8 cellular contexts compared by ENCODE assay signal in the genomic region with DNA sequence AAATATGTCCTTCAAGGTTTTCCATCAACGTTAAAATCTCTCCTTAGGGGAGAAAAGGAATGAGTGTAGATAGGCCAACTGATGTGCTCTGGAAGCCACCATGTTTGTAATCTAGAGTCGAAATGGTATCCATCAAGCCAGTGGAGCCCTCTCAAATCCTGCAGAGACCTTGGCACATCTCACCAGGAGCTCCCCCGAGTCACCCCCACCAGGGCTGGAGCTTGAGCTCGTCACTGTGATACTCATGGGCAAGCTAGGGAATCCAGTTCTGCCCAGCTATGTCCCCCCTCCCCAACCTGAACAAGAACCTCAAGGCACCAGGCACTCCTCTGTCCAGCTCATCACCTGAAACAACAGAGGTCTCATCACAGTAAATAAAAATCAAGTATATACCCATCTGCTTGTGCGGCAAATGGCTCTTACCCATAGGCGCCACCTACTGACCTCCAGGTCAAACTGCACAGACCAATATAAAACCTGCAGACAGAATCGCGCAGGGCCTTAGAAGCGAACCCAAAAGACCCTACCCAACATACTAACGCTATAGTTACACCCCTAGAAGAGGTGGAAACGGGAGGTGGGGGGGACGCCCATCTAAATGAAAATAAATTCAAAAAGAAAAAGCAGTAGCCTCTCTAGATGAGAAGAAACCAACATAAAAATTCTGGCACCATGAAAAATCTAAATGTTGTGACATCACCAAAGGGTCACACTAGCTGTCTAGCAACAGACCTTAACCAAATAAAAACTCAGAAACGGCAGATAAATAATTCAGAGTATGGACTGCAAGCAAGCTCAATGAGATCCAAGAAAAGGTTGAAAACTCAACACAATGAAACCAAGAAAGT.
DNase-seq lines count a peak whose midpoint lies in the region; ATAC-seq and TF ChIP-seq lines count a peak whose summit lies in the region.

No MANE protein-coding gene starts in this region.

- 56 to 60% methylated on average over 13 of the region's 13 CpGs for WGBS in body of pancreas, 2 donors

- peak in 4 of 7 experiments; percentile 22 to 27 (median 26) for TF ChIP-seq CTCF in body of pancreas (IDR thresholded peaks at IDR 0.05)
- peak; percentile 56 for TF ChIP-seq CTCF in neural crest cell (conservative IDR thresholded peaks at IDR 0.05)

- intact Hi-C loops in body of pancreas (cut with DNase I), result no loop called here

- H3K27me3 Mint-ChIP-seq in neural crest cell (ENCODE audit: low read depth), result no peaks in the 10 kb centered on the region

- no peaks in the 10 kb centered on the region for H3K9me3 ChIP-seq in body of pancreas

- H3K36me3 ChIP-seq in body of pancreas (replicated peaks in 1 of 2; ENCODE audit: insufficient read depth in 1 of 2, low read depth in 2 of 2), result no peaks in the 10 kb centered on the region

- ATAC-seq in GM21619 (IDR thresholded peaks at IDR 0.05; ENCODE audit: unreplicated experiment) (peak; percentile 53), body of pancreas (no peak), HG03196 (IDR thresholded peaks at IDR 0.05; ENCODE audit: unreplicated experiment) (no peak)

- TF ChIP-seq POLR2A in body of pancreas (IDR thresholded peaks at IDR 0.05), result no peak

- no peaks in the 10 kb centered on the region for H3K4me1 Mint-ChIP-seq in neural crest cell

- no peak overlapping the region for H3K27ac ChIP-seq in body of pancreas

- DNase-seq in EL (peak; percentile 28), NCI-H446 treated with DMSO at 0.1 percent for 48 hours (lab: John Stamatoyannopoulos, UW) (peak; percentile 47), body of pancreas (peak in 1 of 4 donors; percentile 7), neural crest cell (ENCODE audit: low read depth, low spot score) (peak; percentile 8), NCI-H1694 treated with DMSO at 0.1 percent for 48 hours (lab: John Stamatoyannopoulos, UW) (no peak), NCI-H2107 treated with DMSO at 0.1 percent for 48 hours (lab: John Stamatoyannopoulos, UW; ENCODE audit: unreplicated experiment) (no peak)

- no peak overlapping the region for H3K4me3 ChIP-seq in body of pancreas

- H3K9me3 Mint-ChIP-seq in neural crest cell, result peaks cover 15% of the 10 kb centered on the region

- no peak overlapping the region for H3K4me3 Mint-ChIP-seq in neural crest cell

- no peak overlapping the region for H3K27ac Mint-ChIP-seq in neural crest cell (ENCODE audit: unreplicated experiment)

- no peaks in the 10 kb centered on the region for H3K4me1 ChIP-seq in body of pancreas

- peaks cover 22% of the 10 kb centered on the region for H3K36me3 Mint-ChIP-seq in neural crest cell (ENCODE audit: low read depth)

- H3K27me3 ChIP-seq in body of pancreas, result no peaks in the 10 kb centered on the region

Comparison
In these comparisons a context has a peak if more than half of its experiments do, and no peak if none do; other contexts are left out.
1. DNase-seq: peak in EL (single experiment), NCI-H446 treated with DMSO at 0.1 percent for 48 hours (single experiment) and neural crest cell (single experiment); none in NCI-H1694 treated with DMSO at 0.1 percent for 48 hours (single experiment) and NCI-H2107 treated with DMSO at 0.1 percent for 48 hours (single experiment).